ENCODE assay signal across 8 cellular contexts in genomic region chr12:46219892-46220655, GRCh38.
A peak's percentile ranks its signal among the peaks of the same experiment; 100 is the strongest.
DNase-seq lines count a peak whose midpoint lies in the region; ATAC-seq and TF ChIP-seq lines count a peak whose summit lies in the region.

No MANE protein-coding gene starts in this region.

- H3K27me3 ChIP-seq in MM.1S (replicated peaks; ENCODE audit: insufficient read depth, low read length): no peaks in the 10 kb centered on the region

- H3K36me3 ChIP-seq in MM.1S (replicated peaks; ENCODE audit: insufficient read depth, low read length): peaks cover 10% of the 10 kb centered on the region; the same call in 1 of the 2 replicates

- no peak overlapping the region for H3K4me3 ChIP-seq in MM.1S (ENCODE audit: low read length)
- no peak overlapping the region for H3K4me3 ChIP-seq in fibroblast of mammary gland (ENCODE audit: control insufficient read depth, low read depth, low read length)

- peaks cover 54% of the 10 kb centered on the region for H3F3A ChIP-seq in MM.1S (ENCODE audit: insufficient read depth, low read length)

- H3K4me1 ChIP-seq in MM.1S (ENCODE audit: low read length): peaks cover 70% of the 10 kb centered on the region

- TF ChIP-seq CTCF in MM.1S (IDR thresholded peaks at IDR 0.05; ENCODE audit: low read length): no peak
- no peak for TF ChIP-seq CTCF in fibroblast of mammary gland (conservative IDR thresholded peaks at IDR 0.05; ENCODE audit: control insufficient read depth, insufficient read depth, low read depth, low read length)

- peak; percentile 12 for DNase-seq in AG08396 (ENCODE audit: low spot score)
- DNase-seq in MM.1S: no peak
- DNase-seq in activated T-cell treated with anti-CD3 and anti-CD28 coated beads for 24 hours (ENCODE audit: low read depth): peak; percentile 51
- peak; percentile 81 for DNase-seq in fibroblast of mammary gland (ENCODE audit: low read depth)
- DNase-seq in stimulated activated CD4-positive, alpha-beta T cell treated with anti-CD3 and anti-CD28 coated beads, Interleukin-1b, Interleukin-23, amount 100 ng/mL, for 48 hours: peak; percentile 67
- DNase-seq in putamen (ENCODE audit: low spot score): no peak
- DNase-seq in COR-L47 (lab: John Stamatoyannopoulos, UW): no peak

- no peaks in the 10 kb centered on the region for H4K20me1 ChIP-seq in MM.1S (ENCODE audit: insufficient read depth, low read length)

- H3K79me2 ChIP-seq in MM.1S (ENCODE audit: low read length): peaks cover 70% of the 10 kb centered on the region

- no peaks in the 10 kb centered on the region for H3K9me3 ChIP-seq in MM.1S (replicated peaks; ENCODE audit: insufficient read depth, low read length)

- no peaks in the 10 kb centered on the region for H3K9me2 ChIP-seq in MM.1S (replicated peaks; ENCODE audit: insufficient read depth, low read length)

- H2AFZ ChIP-seq in MM.1S (ENCODE audit: low read length): no peak overlapping the region

- no peak for ATAC-seq in GM18909 (IDR thresholded peaks at IDR 0.05; ENCODE audit: poor library complexity, unreplicated experiment)

- H3K4me2 ChIP-seq in MM.1S (ENCODE audit: low read depth, low read length): peak overlapping the region; percentile 56

- no peak overlapping the region for H3K9ac ChIP-seq in MM.1S (ENCODE audit: low read length)

- peak overlapping the region; percentile 95 for H3K27ac ChIP-seq in MM.1S (ENCODE audit: low read length)

Comparison
In these comparisons a context has a peak if more than half of its experiments do, and no peak if none do; other contexts are left out.
1. DNase-seq: peak in AG08396 (single experiment), activated T-cell treated with anti-CD3 and anti-CD28 coated beads for 24 hours (single experiment), fibroblast of mammary gland (single experiment) and stimulated activated CD4-positive, alpha-beta T cell treated with anti-CD3 and anti-CD28 coated beads, Interleukin-1b, Interleukin-23, amount 100 ng/mL, for 48 hours (single experiment); none in MM.1S (single experiment), putamen (single experiment) and COR-L47 (single experiment).